Comparison of ENCODE assay signal across 8 cellular contexts in genomic region chr2:128319457-128319772, GRCh38. TPM values are rescaled to one million over a fixed set of nuclear protein-coding genes. Genes with fewer than 3 reads are reported as not detected.
DNase-seq lines count a peak whose midpoint lies in the region; ATAC-seq and TF ChIP-seq lines count a peak whose summit lies in the region.

No MANE protein-coding gene starts in this region.

- H2AFZ ChIP-seq in neuronal stem cell (ENCODE audit: low read length) = peak overlapping the region; percentile 99

- no peak overlapping the region for H2BK120ac ChIP-seq in neuronal stem cell (ENCODE audit: low read depth, low read length)

- peak overlapping the region; percentile 95 for H3K4me2 ChIP-seq in neuronal stem cell (ENCODE audit: insufficient read depth, low read length, poor library complexity, severe bottlenecking)

- ATAC-seq in GM21528 (IDR thresholded peaks at IDR 0.05; ENCODE audit: low FRiP score, unreplicated experiment) = no peak
- ATAC-seq in HG02610 (IDR thresholded peaks at IDR 0.05; ENCODE audit: unreplicated experiment) = no peak

- H3K36me3 ChIP-seq in neuronal stem cell (replicated peaks in 1 of 2; ENCODE audit: control insufficient read depth in 2 of 2, insufficient read depth in 2 of 2, low read length in 2 of 2) = peaks cover under 1 to 23% of the 10 kb centered on the region in 2 donors

- peak overlapping the region; percentile 73 for H2BK12ac ChIP-seq in neuronal stem cell (ENCODE audit: low read length)

- H3K4me1 ChIP-seq in neuronal stem cell (ENCODE audit: control insufficient read depth in 2 of 2, insufficient read depth in 1 of 2, low read depth in 1 of 2, low read length in 2 of 2) = peaks cover 32 to 38% of the 10 kb centered on the region in 2 donors

- H3K9me3 ChIP-seq in neuronal stem cell (replicated peaks in 1 of 2; ENCODE audit: control insufficient read depth in 2 of 2, insufficient read depth in 1 of 2, low read depth in 1 of 2, low read length in 2 of 2) = no peaks in the 10 kb centered on the region

- H3K36me3 Mint-ChIP-seq in CD14-positive monocyte = peaks cover 10 to 13% of the 10 kb centered on the region in 2 donors

- WGBS in neuronal stem cell (ENCODE audit: extremely low coverage in 2 of 2, insufficient read length in 2 of 2, insufficient replicate concordance in 1 of 2), 2 donors = no CpG with 5 or more reads among the region's 19 CpGs

- peak overlapping the region; percentile 97 for H2BK15ac ChIP-seq in neuronal stem cell (ENCODE audit: low read length)

- DNase-seq in CD14-positive monocyte (ENCODE audit: low spot score) (no peak), OCI-M1 (lab: John Stamatoyannopoulos, UW) (peak; percentile 27), epithelial cell of proximal tubule (ENCODE audit: low read depth) (no peak), neuronal stem cell (ENCODE audit: low spot score) (no peak), DMS79 (lab: John Stamatoyannopoulos, UW) (no peak), NCI-H774 (lab: John Stamatoyannopoulos, UW) (no peak)

- peaks cover 29% of the 10 kb centered on the region for H3K79me1 ChIP-seq in neuronal stem cell (ENCODE audit: low read depth, low read length)

- intact Hi-C loops in CD14-positive monocyte (cut with micrococcal nuclease) = loop anchor here in 1 of 2 donors (10.0 kb wide), 3 partner anchors 145 to 435 kb away; no protein-coding TSS in a partner anchor

- peak overlapping the region; percentile 71 for H3K14ac ChIP-seq in neuronal stem cell (ENCODE audit: low read length)

- H4K91ac ChIP-seq in neuronal stem cell (ENCODE audit: low read depth, low read length, poor library complexity) = no peak overlapping the region

- peak overlapping the region; percentile 96 for H3K18ac ChIP-seq in neuronal stem cell (ENCODE audit: low read length)

- peaks cover 10 to 52% (median 13%) of the 10 kb centered on the region in 3 donors for H3K27me3 Mint-ChIP-seq in CD14-positive monocyte (ENCODE audit: low read depth in 3 of 3)

- H3K27ac Mint-ChIP-seq in CD14-positive monocyte = no peak overlapping the region

- no peak overlapping the region for H3K27ac ChIP-seq in neuronal stem cell (replicated peaks; ENCODE audit: low read length)

- H3K9me3 Mint-ChIP-seq in CD14-positive monocyte = peaks cover 0 to 2% (median 0%) of the 10 kb centered on the region in 7 donors

- peak overlapping the region; percentile 71 to 76 for H3K4me3 Mint-ChIP-seq in CD14-positive monocyte

- H3K23ac ChIP-seq in neuronal stem cell (ENCODE audit: low read depth, low read length, poor library complexity) = no peak overlapping the region

- no peak overlapping the region for H3K4ac ChIP-seq in neuronal stem cell (ENCODE audit: low read length)

- no peak overlapping the region for H2BK5ac ChIP-seq in neuronal stem cell (ENCODE audit: low read length)

- H3K4me1 Mint-ChIP-seq in CD14-positive monocyte = peaks cover 43% of the 10 kb centered on the region

- peaks cover 0 to 24% (median 0%) of the 10 kb centered on the region in 3 experiments for H3K27me3 ChIP-seq in neuronal stem cell (ENCODE audit: control insufficient read depth in 3 of 3, insufficient read depth in 3 of 3, low read depth in 1 of 3, low read length in 3 of 3)

- H4K8ac ChIP-seq in neuronal stem cell (ENCODE audit: low read depth, low read length) = no peak overlapping the region

- no peak overlapping the region for H3K9ac ChIP-seq in neuronal stem cell (ENCODE audit: low read depth, low read length, poor library complexity)

- peak overlapping the region; percentile 98 for H2AK5ac ChIP-seq in neuronal stem cell (ENCODE audit: low read depth, low read length)

- H3K4me3 ChIP-seq in epithelial cell of proximal tubule (ENCODE audit: low read depth, low read length) = peak overlapping the region; percentile 73
- peak overlapping the region in 1 of 2 donors; percentile 70 for H3K4me3 ChIP-seq in neuronal stem cell (ENCODE audit: low read length in 2 of 2)

- TF ChIP-seq CTCF in CD14-positive monocyte (IDR thresholded peaks at IDR 0.05) = no peak
- TF ChIP-seq CTCF in epithelial cell of proximal tubule (conservative IDR thresholded peaks at IDR 0.05; ENCODE audit: low read depth, low read length) = no peak

RNA-seq across cellular contexts. Expression of gene HS6ST1, which starts 0.7 kb away (rescaled TPM):
- 1 to 10 TPM; 2.9 to 4.0 TPM for polyA plus RNA-seq in CD14-positive monocyte
- total RNA-seq in epithelial cell of proximal tubule = 17.6 and 19.0 TPM in 2 replicates
- polyA plus RNA-seq in neuronal stem cell (2013, experiment 1 of 2) = 32.8 TPM
- polyA plus RNA-seq in neuronal stem cell (2013, experiment 2 of 2) = 32.8 TPM
